24 cellular contexts compared by ENCODE assay signal in the genomic region with DNA sequence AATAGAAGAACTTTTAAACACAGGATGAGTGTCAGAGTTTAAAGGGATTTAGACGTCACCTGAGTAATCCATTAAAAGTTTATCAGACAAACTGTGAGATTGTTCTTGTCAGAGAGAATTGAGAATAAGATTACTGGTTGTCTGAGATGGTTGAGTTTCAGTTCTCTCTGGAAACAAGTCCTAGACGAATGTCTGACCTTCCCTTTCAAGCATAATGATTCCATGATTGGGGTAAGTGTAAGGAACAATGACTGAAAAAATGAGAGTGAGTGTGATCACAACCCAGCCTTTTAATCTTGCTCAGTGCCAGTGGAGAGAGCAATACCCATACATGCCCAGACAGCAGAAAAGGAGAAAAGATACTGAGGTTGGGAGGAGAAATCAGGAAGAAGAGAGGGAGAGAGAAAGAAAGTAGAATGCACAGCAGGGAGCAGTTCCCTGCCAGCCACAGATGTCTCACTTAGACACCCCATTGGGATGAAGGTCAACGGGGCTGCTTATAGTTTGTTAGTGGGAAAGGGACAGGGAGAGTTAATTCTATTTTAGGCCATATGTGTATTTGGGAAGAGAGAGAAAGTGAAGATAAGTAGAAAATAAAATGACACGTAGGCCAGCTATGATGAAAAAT. TPM values are rescaled to one million over a fixed set of nuclear protein-coding genes. Genes with fewer than 3 reads are reported as not detected.
DNase-seq lines count a peak whose midpoint lies in the region; ATAC-seq and TF ChIP-seq lines count a peak whose summit lies in the region.
"Had no signal": no experiment of that assay in that cellular context is flagged by ENCODE, and none has a peak within 500 bp of the region (broad histone marks: within the 10 kb centered on the region; RNA-seq: fewer than 3 reads in every experiment).

No MANE protein-coding gene starts in this region.

- H3K36me3 Mint-ChIP-seq in WTC11 (no peaks in the 10 kb centered on the region), osteocyte (ENCODE audit: unreplicated experiment) (no peaks in the 10 kb centered on the region), CD14-positive monocyte (no peaks in the 10 kb centered on the region)
- H3K36me3 Mint-ChIP-seq: CD8-positive, alpha-beta memory T cell had no signal

- H3K27me3 Mint-ChIP-seq in WTC11 (ENCODE audit: low read depth) (no peaks in the 10 kb centered on the region), osteocyte (ENCODE audit: unreplicated experiment) (peaks cover 15% of the 10 kb centered on the region), CD14-positive monocyte (ENCODE audit: low read depth in 3 of 3) (no peaks in the 10 kb centered on the region)
- H3K27me3 Mint-ChIP-seq: B cell had no signal

- no peak overlapping the region for H3K4me3 Mint-ChIP-seq in WTC11
- H3K4me3 Mint-ChIP-seq in osteocyte (ENCODE audit: unreplicated experiment): no peak overlapping the region
- no peak overlapping the region for H3K4me3 Mint-ChIP-seq in CD14-positive monocyte
- H3K4me3 Mint-ChIP-seq: B cell; CD8-positive, alpha-beta memory T cell had no signal

- POLR2A ChIA-PET in WTC11 (lab: Charles Lee): no interaction called here

- H3K9me3 Mint-ChIP-seq in WTC11: no peaks in the 10 kb centered on the region
- no peaks in the 10 kb centered on the region for H3K9me3 Mint-ChIP-seq in osteocyte (ENCODE audit: unreplicated experiment)
- peaks cover 0 to 1% (median 0%) of the 10 kb centered on the region in 7 donors for H3K9me3 Mint-ChIP-seq in CD14-positive monocyte
- H3K9me3 Mint-ChIP-seq: CD8-positive, alpha-beta memory T cell had no signal

- CTCF ChIA-PET in WTC11 (lab: Charles Lee): no interaction called here

- intact Hi-C loops in CD14-positive monocyte (cut with micrococcal nuclease): no loop called here

- peak; percentile 45 for ATAC-seq in HG02885 (IDR thresholded peaks at IDR 0.05; ENCODE audit: poor library complexity, unreplicated experiment)
- no peak for ATAC-seq in WTC11
- ATAC-seq: Right ventricle myocardium inferior, SK-N-SH treated with all-trans-retinoic acid at 6 μM for 48 hours had no signal

- H3K27ac Mint-ChIP-seq in WTC11 (no peak overlapping the region), osteocyte (ENCODE audit: unreplicated experiment) (peak overlapping the region; percentile 29), CD14-positive monocyte (no peak overlapping the region)
- H3K27ac Mint-ChIP-seq: B cell; CD8-positive, alpha-beta memory T cell had no signal

- H3K4me1 Mint-ChIP-seq in WTC11 (peaks cover 49% of the 10 kb centered on the region), osteocyte (ENCODE audit: unreplicated experiment) (peaks cover 17% of the 10 kb centered on the region), CD14-positive monocyte (peaks cover 3% of the 10 kb centered on the region)
- H3K4me1 Mint-ChIP-seq: CD8-positive, alpha-beta memory T cell had no signal

- DNase-seq in WTC11 (ENCODE audit: low spot score) (no peak), osteocyte (ENCODE audit: extremely low spot score, unreplicated experiment) (no peak), NCI-H510A treated with DMSO at 0.1 percent for 48 hours (lab: John Stamatoyannopoulos, UW) (no peak), Ammon's horn (ENCODE audit: low spot score) (no peak), CD14-positive monocyte (ENCODE audit: low spot score) (no peak), DMS114 treated with DMSO at 0.1 percent for 48 hours (lab: John Stamatoyannopoulos, UW; ENCODE audit: unreplicated experiment) (no peak)
- DNase-seq: CD8-positive, alpha-beta memory T cell; DMS 273 treated with DMSO at 0.1 percent for 48 hours; DMS79 treated with DMSO at 0.1 percent for 48 hours; GOT3; NCI-H1092 treated with DMSO at 0.1 percent for 48 hours; NCI-H1436; NCI-H187 treated with DMSO at 0.1 percent for 48 hours; NCI-H2107; NCI-H524 treated with DMSO at 0.1 percent for 48 hours; NCI-H82; NK-92 treated with Interleukin-12 subunit alpha and Interleukin-12 subunit beta, amount 100 ng/mL, for 24 hours; PC-9; SJCRH30 had no signal

- TF ChIP-seq CTCF in WTC11 (IDR thresholded peaks at IDR 0.05) (no peak), osteocyte (IDR thresholded peaks at IDR 0.05) (no peak), CD14-positive monocyte (IDR thresholded peaks at IDR 0.05) (no peak)

TF ChIP-seq in WTC11, 78 proteins besides CTCF, POLR2A, EP300 and RAD21:
- TF ChIP-seq, protein P1, sequence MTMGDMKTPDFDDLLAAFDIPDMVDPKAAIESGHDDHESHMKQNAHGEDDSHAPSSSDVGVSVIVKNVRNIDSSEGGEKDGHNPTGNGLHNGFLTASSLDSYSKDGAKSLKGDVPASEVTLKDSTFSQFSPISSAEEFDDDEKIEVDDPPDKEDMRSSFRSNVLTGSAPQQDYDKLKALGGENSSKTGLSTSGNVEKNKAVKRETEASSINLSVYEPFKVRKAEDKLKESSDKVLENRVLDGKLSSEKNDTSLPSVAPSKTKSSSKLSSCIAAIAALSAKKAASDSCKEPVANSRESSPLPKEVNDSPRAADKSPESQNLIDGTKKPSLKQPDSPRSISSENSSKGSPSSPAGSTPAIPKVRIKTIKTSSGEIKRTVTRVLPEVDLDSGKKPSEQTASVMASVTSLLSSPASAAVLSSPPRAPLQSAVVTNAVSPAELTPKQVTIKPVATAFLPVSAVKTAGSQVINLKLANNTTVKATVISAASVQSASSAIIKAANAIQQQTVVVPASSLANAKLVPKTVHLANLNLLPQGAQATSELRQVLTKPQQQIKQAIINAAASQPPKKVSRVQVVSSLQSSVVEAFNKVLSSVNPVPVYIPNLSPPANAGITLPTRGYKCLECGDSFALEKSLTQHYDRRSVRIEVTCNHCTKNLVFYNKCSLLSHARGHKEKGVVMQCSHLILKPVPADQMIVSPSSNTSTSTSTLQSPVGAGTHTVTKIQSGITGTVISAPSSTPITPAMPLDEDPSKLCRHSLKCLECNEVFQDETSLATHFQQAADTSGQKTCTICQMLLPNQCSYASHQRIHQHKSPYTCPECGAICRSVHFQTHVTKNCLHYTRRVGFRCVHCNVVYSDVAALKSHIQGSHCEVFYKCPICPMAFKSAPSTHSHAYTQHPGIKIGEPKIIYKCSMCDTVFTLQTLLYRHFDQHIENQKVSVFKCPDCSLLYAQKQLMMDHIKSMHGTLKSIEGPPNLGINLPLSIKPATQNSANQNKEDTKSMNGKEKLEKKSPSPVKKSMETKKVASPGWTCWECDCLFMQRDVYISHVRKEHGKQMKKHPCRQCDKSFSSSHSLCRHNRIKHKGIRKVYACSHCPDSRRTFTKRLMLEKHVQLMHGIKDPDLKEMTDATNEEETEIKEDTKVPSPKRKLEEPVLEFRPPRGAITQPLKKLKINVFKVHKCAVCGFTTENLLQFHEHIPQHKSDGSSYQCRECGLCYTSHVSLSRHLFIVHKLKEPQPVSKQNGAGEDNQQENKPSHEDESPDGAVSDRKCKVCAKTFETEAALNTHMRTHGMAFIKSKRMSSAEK (CRISPR knock-in tag; IDR thresholded peaks at IDR 0.05; ENCODE audit: borderline replicate concordance): no peak
- TF ChIP-seq ZNF423 (CRISPR knock-in tag; IDR thresholded peaks at IDR 0.05): 0 out of 2 replicates have a peak, but pooled peaks have one; percentile 8

RNA-seq across cellular contexts. Expression of a gene that starts 4.3 kb away (rescaled TPM):
- total RNA-seq in WTC11 (2021) (16.7 to 29.0 TPM (median 22.5 TPM) in 3 replicates), osteocyte (4.6 and 9.1 TPM in 2 replicates)
- polyA plus RNA-seq in CD14-positive monocyte: not detected
- total RNA-seq: B cell, RPMI7951 had no signal
